Comparison of ENCODE assay signal across 19 cellular contexts in the genomic region with DNA sequence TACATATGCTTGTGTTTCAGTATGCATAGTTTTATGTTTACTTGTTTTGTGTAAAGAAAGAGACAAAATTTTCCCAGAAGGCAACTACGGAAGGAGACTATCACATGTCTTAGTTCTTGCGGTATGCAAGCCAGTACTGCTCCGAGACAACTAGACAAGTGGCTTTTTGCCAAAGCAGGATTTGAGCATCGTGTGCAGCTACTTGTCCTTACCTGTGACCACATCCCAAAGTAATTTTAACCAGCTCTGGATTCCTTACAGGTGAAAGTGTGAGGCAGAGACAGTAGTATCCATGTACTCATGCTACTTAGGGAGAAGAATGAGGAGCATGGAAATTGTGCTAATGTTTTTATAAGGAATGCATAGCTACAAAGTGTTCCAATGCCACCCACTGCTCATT.
A peak's percentile ranks its signal among the peaks of the same experiment; 100 is the strongest.
DNase-seq lines count a peak whose midpoint lies in the region; ATAC-seq and TF ChIP-seq lines count a peak whose summit lies in the region.
"Had no signal": no experiment of that assay in that cellular context is flagged by ENCODE, and none has a peak within 500 bp of the region (broad histone marks: within the 10 kb centered on the region; RNA-seq: fewer than 3 reads in every experiment).

No MANE protein-coding gene starts in this region.

- H3K9me3 ChIP-seq in breast epithelium (no peaks in the 10 kb centered on the region), upper lobe of left lung (no peaks in the 10 kb centered on the region)
- H3K9me3 ChIP-seq: A549 had no signal

- TF ChIP-seq CTCF in breast epithelium (IDR thresholded peaks at IDR 0.05) (no peak), epithelial cell of esophagus (IDR thresholded peaks at IDR 0.05; ENCODE audit: insufficient read depth, low read depth, low read length, missing control alignments) (no peak), upper lobe of left lung (IDR thresholded peaks at IDR 0.05) (no peak)

- TF ChIP-seq POLR2A in breast epithelium (IDR thresholded peaks at IDR 0.05): no peak
- no peak for TF ChIP-seq POLR2A in upper lobe of left lung (IDR thresholded peaks at IDR 0.05)

- TF ChIP-seq EP300 in upper lobe of left lung (IDR thresholded peaks at IDR 0.05): no peak

- 72 to 77% methylated on average over 4 of the region's 4 CpGs for WGBS in upper lobe of left lung, 2 donors

- H3K27ac ChIP-seq in breast epithelium (no peak overlapping the region), upper lobe of left lung (no peak overlapping the region)
- H3K27ac ChIP-seq: 22Rv1, A549, C4-2B had no signal

- intact Hi-C loops in breast epithelium (cut with DNase I; ENCODE audit: low total_unique reads): no loop called here

- H3K4me1 ChIP-seq in breast epithelium (no peaks in the 10 kb centered on the region), upper lobe of left lung (peaks cover 0 to 7% (median 0%) of the 10 kb centered on the region in 4 donors)
- H3K4me1 ChIP-seq: A549 had no signal

- in situ Hi-C loops in T47D (cut with HindIII; ENCODE audit: low pct_unique_long_range_greater_than_20kb, low sequenced_read_pairs): no loop called here

- H3K27me3 ChIP-seq in breast epithelium (no peaks in the 10 kb centered on the region), upper lobe of left lung (no peaks in the 10 kb centered on the region)

- no peak for ATAC-seq in upper lobe of left lung (ENCODE audit: low FRiP score in 2 of 2)
- ATAC-seq: A549, HCT116 had no signal

- peak; percentile 4 to 60 for DNase-seq in T47D (ENCODE audit: low read depth in 1 of 2, low spot score in 1 of 2)
- no peak for DNase-seq in breast epithelium (ENCODE audit: low spot score in 2 of 2)
- peak; percentile 97 for DNase-seq in epithelial cell of esophagus (ENCODE audit: low read depth)
- peak; percentile 59 for DNase-seq in kidney tubule cell (ENCODE audit: low spot score)
- DNase-seq in UCSD-AML1 (lab: John Stamatoyannopoulos, UW; ENCODE audit: unreplicated experiment): no peak
- DNase-seq in upper lobe of left lung: no peak
- no peak for DNase-seq in CD1c-positive myeloid dendritic cell (ENCODE audit: extremely low spot score)
- DNase-seq: AML-193; CD4-positive, alpha-beta memory T cell; DMS153; DMS79; GDM1; GOT3; H7; HFFc6 had no signal

- no peak overlapping the region for H3K4me3 ChIP-seq in breast epithelium
- no peak overlapping the region for H3K4me3 ChIP-seq in epithelial cell of esophagus (ENCODE audit: low read length)
- H3K4me3 ChIP-seq in upper lobe of left lung: no peak overlapping the region
- H3K4me3 ChIP-seq: A549 had no signal

- no peaks in the 10 kb centered on the region for H3K36me3 ChIP-seq in breast epithelium
- H3K36me3 ChIP-seq in upper lobe of left lung: no peaks in the 10 kb centered on the region

Comparison
In these comparisons a context has a peak if more than half of its experiments do, and no peak if none do; other contexts are left out.
1. DNase-seq: peak in T47D (2 of 2), epithelial cell of esophagus (single experiment) and kidney tubule cell (single experiment); none in breast epithelium (0 of 2), UCSD-AML1 (single experiment), upper lobe of left lung (0 of 2) and CD1c-positive myeloid dendritic cell (single experiment).